Comparison of ENCODE assay signal across 8 cellular contexts in genomic region chr16:72124761-72125634, GRCh38. TPM values are rescaled to one million over a fixed set of nuclear protein-coding genes. Genes with fewer than 3 reads are reported as not detected.
DNase-seq lines count a peak whose midpoint lies in the region; ATAC-seq and TF ChIP-seq lines count a peak whose summit lies in the region.

No MANE protein-coding gene starts in this region.

- H3K36me3 Mint-ChIP-seq in T-helper 17 cell (ENCODE audit: low read depth) = peaks cover 2% of the 10 kb centered on the region

- no peaks in the 10 kb centered on the region for H3K27me3 Mint-ChIP-seq in T-helper 17 cell

- H3K27ac ChIP-seq in gastrocnemius medialis = no peak overlapping the region

- DNase-seq in CD1c-positive myeloid dendritic cell (ENCODE audit: extremely low spot score) (peak; percentile 78), NCI-H1417 treated with DMSO at 0.1 percent for 48 hours (lab: John Stamatoyannopoulos, UW) (peak; percentile 36), T-helper 17 cell (peak; percentile 30 to 43 (median 37)), astrocyte of the cerebellum (ENCODE audit: low read depth) (peak; percentile 59), hypothalamus (lab: John Stamatoyannopoulos, UW) (peak in 49 of 51 donors; percentile 8 to 85 (median 54)), gastrocnemius medialis (peak; percentile 24 to 51)

- H3K4me3 Mint-ChIP-seq in T-helper 17 cell = no peak overlapping the region

- intact Hi-C loops in gastrocnemius medialis (cut with DNase I; ENCODE audit: low total_unique reads) = no loop called here

- ATAC-seq in GM21529 (IDR thresholded peaks at IDR 0.05; ENCODE audit: unreplicated experiment) (peak; percentile 70), T-helper 17 cell (peak; percentile 57), gastrocnemius medialis (peak; percentile 75 to 80), HG02610 (IDR thresholded peaks at IDR 0.05; ENCODE audit: unreplicated experiment) (no peak)

- in situ Hi-C loops in astrocyte of the cerebellum (cut with HindIII; ENCODE audit: low sequenced_read_pairs) = no loop called here
- in situ Hi-C loops in gastrocnemius medialis (cut with MboI; ENCODE audit: low sequenced_read_pairs in 4 of 4) = no loop called here

- H3K4me3 ChIP-seq in astrocyte of the cerebellum (ENCODE audit: low read depth, low read length) = no peak overlapping the region
- H3K4me3 ChIP-seq in gastrocnemius medialis = no peak overlapping the region

- H3K9me3 ChIP-seq in T-helper 17 cell (ENCODE audit: control insufficient read depth, low read length, poor library complexity, severe bottlenecking) = no peaks in the 10 kb centered on the region
- no peaks in the 10 kb centered on the region for H3K9me3 ChIP-seq in gastrocnemius medialis

- no peaks in the 10 kb centered on the region for H3K4me1 ChIP-seq in gastrocnemius medialis

- TF ChIP-seq CTCF in astrocyte of the cerebellum (IDR thresholded peaks at IDR 0.05; ENCODE audit: low read depth, low read length, missing control alignments) (peak; percentile 80), gastrocnemius medialis (IDR thresholded peaks at IDR 0.05 in 4 of 5, conservative IDR thresholded peaks at IDR 0.05 in 1 of 5) (peak; percentile 46 to 69 (median 62))

- TF ChIP-seq POLR2A in gastrocnemius medialis (IDR thresholded peaks at IDR 0.05) = no peak

- H3K36me3 ChIP-seq in gastrocnemius medialis = no peaks in the 10 kb centered on the region

- H3K27ac Mint-ChIP-seq in T-helper 17 cell = no peak overlapping the region

- H3K4me1 Mint-ChIP-seq in T-helper 17 cell = peaks cover 4% of the 10 kb centered on the region

- no peaks in the 10 kb centered on the region for H3K27me3 ChIP-seq in gastrocnemius medialis

RNA-seq across cellular contexts. Expression of gene DHX38, which starts 31.4 kb away (rescaled TPM):
- total RNA-seq in T-helper 17 cell (100 to 1,000 TPM in 1 of 2 donors, 10 to 100 TPM in 1; 93.5 to 122 TPM), gastrocnemius medialis (10 to 100 TPM; 26.9 to 75.3 (median 53.8) TPM)

RNA-seq across cellular contexts. Expression of gene TXNL4B, which starts 31.6 kb away (rescaled TPM):
- total RNA-seq in T-helper 17 cell = 10 to 100 TPM; 11.3 to 14.0 TPM
- 10 to 100 TPM in 2 of 4 donors, 1 to 10 TPM in 2; 6.0 to 13.7 (median 10.0) TPM for total RNA-seq in gastrocnemius medialis

RNA-seq across cellular contexts. Expression of gene PMFBP1, which starts 47.0 kb away (rescaled TPM):
- total RNA-seq in T-helper 17 cell (1 to 10 TPM; 1.6 to 3.4 TPM), gastrocnemius medialis (not detected)
